Comparison of ENCODE assay signal across 24 cellular contexts in the genomic region with DNA sequence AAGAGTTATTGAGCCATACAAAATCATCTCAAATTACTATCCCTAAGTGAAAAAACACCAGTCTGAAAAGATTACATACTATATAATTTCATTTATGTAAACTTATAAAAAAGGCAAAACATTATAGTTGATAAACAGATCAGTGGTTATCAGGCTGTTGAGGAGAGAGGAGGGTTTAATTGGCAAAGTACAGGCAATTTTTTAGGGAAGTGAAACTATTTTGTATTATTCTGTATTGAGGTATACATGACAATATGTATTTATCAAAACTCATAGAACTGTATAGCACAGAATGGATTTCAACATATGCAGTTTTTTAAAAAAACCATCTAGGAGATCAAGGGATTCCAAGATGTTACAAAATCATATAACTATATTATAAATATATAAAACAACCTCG.
"Had no signal": no experiment of that assay in that cellular context is flagged by ENCODE, and none has a peak within 500 bp of the region (broad histone marks: within the 10 kb centered on the region; RNA-seq: fewer than 3 reads in every experiment).

No MANE protein-coding gene starts in this region.

- H3K9me3 Mint-ChIP-seq: activated CD4-positive, alpha-beta T cell treated with anti-CD3 and anti-CD28 coated beads, Interleukin-2, amount 10 ng/mL, durations not matched to agents 24 days and 14 days had no signal

- H3K27me3 Mint-ChIP-seq: activated CD4-positive, alpha-beta T cell treated with anti-CD3 and anti-CD28 coated beads, Interleukin-2, amount 10 ng/mL, durations not matched to agents 24 days and 14 days; activated CD8-positive, alpha-beta memory T cell treated with anti-CD3 and anti-CD28 coated beads, Interleukin-2, amount 10 ng/mL, durations not matched to agents 7 days and 5 days; activated naive CD8-positive, alpha-beta T cell treated with anti-CD3 and anti-CD28 coated beads, Interleukin-2, amount 50 U/mL, for 24 hours; T-helper 17 cell had no signal

- H3K36me3 Mint-ChIP-seq: activated CD8-positive, alpha-beta memory T cell treated with anti-CD3 and anti-CD28 coated beads, Interleukin-2, amount 10 ng/mL, durations not matched to agents 7 days and 5 days; activated naive CD4-positive, alpha-beta T cell treated with anti-CD3 and anti-CD28 coated beads, Interleukin-2, amount 50 U/mL, for 72 hours had no signal

- H3K27ac Mint-ChIP-seq: activated CD4-positive, alpha-beta T cell treated with anti-CD3 and anti-CD28 coated beads, Interleukin-2, amount 10 ng/mL, durations not matched to agents 24 days and 14 days; activated CD8-positive, alpha-beta memory T cell treated with anti-CD3 and anti-CD28 coated beads, Interleukin-2, amount 10 ng/mL, durations not matched to agents 7 days and 5 days; activated naive CD4-positive, alpha-beta T cell treated with anti-CD3 and anti-CD28 coated beads, Interleukin-2, amount 50 U/mL, for 72 hours; activated naive CD8-positive, alpha-beta T cell treated with anti-CD3 and anti-CD28 coated beads, Interleukin-2, amount 50 U/mL, for 24 hours; T-helper 17 cell; WTC11 had no signal

- ATAC-seq: activated CD8-positive, alpha-beta memory T cell treated with anti-CD3 and anti-CD28 coated beads, Interleukin-2, amount 10 ng/mL, durations not matched to agents 7 days and 5 days; activated naive CD4-positive, alpha-beta T cell treated with anti-CD3 and anti-CD28 coated beads, Interleukin-2, amount 50 U/mL, for 72 hours; activated naive CD8-positive, alpha-beta T cell treated with anti-CD3 and anti-CD28 coated beads, Interleukin-2, amount 50 U/mL, for 24 hours; activated T-cell treated with anti-CD3 and anti-CD28 coated beads, Interleukin-2, amount 50 U/mL, for 4 hours; body of pancreas; PC-3; T-helper 17 cell; WTC11 had no signal

- H3K4me1 Mint-ChIP-seq: activated CD4-positive, alpha-beta T cell treated with anti-CD3 and anti-CD28 coated beads, Interleukin-2, amount 10 ng/mL, durations not matched to agents 24 days and 14 days; activated CD8-positive, alpha-beta memory T cell treated with anti-CD3 and anti-CD28 coated beads, Interleukin-2, amount 10 ng/mL, durations not matched to agents 7 days and 5 days; activated naive CD8-positive, alpha-beta T cell treated with anti-CD3 and anti-CD28 coated beads, Interleukin-2, amount 50 U/mL, for 24 hours; T-helper 17 cell had no signal

- DNase-seq: activated CD4-positive, alpha-beta T cell treated with anti-CD3 and anti-CD28 coated beads, Interleukin-2, amount 10 ng/mL, durations not matched to agents 24 days and 14 days; activated CD4-positive, alpha-beta T cell treated with anti-CD3 and anti-CD28 coated beads, Interleukin-2, amount 50 U/mL, for 48 hours; activated CD4-positive, CD25-positive, alpha-beta regulatory T cell treated with anti-CD3 and anti-CD28 coated beads, Interleukin-2, amount 50 U/mL, for 72 hours; activated CD8-positive, alpha-beta memory T cell treated with anti-CD3 and anti-CD28 coated beads, Interleukin-2, amount 10 ng/mL, durations not matched to agents 7 days and 5 days; activated effector memory CD4-positive, alpha-beta T cell treated with anti-CD3 and anti-CD28 coated beads, Interleukin-2, amount 50 U/mL, for 16 hours; activated naive CD4-positive, alpha-beta T cell treated with Interleukin-2 at 50 U/mL for 16 hours; activated naive CD8-positive, alpha-beta T cell treated with anti-CD3 and anti-CD28 coated beads, Interleukin-2, amount 50 U/mL, for 24 hours; activated T-cell treated with anti-CD3 and anti-CD28 coated beads, Interleukin-2, amount 50 U/mL, for 4 hours; amniotic stem cell; body of pancreas; central memory CD4-positive, alpha-beta T cell; Kasumi-1; MV-4-11; NCI-H1105; NCI-H1436 treated with DMSO at 0.1 percent for 48 hours; NCI-H187; NCI-H2081; NCI-H524; PC-3; SHP77; T-helper 17 cell; T-helper 9 cell had no signal

- H3K4me3 Mint-ChIP-seq: activated CD4-positive, alpha-beta T cell treated with anti-CD3 and anti-CD28 coated beads, Interleukin-2, amount 10 ng/mL, durations not matched to agents 24 days and 14 days; activated CD8-positive, alpha-beta memory T cell treated with anti-CD3 and anti-CD28 coated beads, Interleukin-2, amount 10 ng/mL, durations not matched to agents 7 days and 5 days; activated naive CD8-positive, alpha-beta T cell treated with anti-CD3 and anti-CD28 coated beads, Interleukin-2, amount 50 U/mL, for 24 hours; activated T-cell treated with anti-CD3 and anti-CD28 coated beads, Interleukin-2, amount 50 U/mL, for 4 hours; T-helper 17 cell; WTC11 had no signal
